ENCODE assay signal across 15 cellular contexts in genomic region chr2:196225213-196225612, GRCh38. TPM values are rescaled to one million over a fixed set of nuclear protein-coding genes. Genes with fewer than 3 reads are reported as not detected.
DNase-seq lines count a peak whose midpoint lies in the region; ATAC-seq and TF ChIP-seq lines count a peak whose summit lies in the region.
"Had no signal": no experiment of that assay in that cellular context is flagged by ENCODE, and none has a peak within 500 bp of the region (broad histone marks: within the 10 kb centered on the region; RNA-seq: fewer than 3 reads in every experiment).

No MANE protein-coding gene starts in this region.

- no peaks in the 10 kb centered on the region for H3K27me3 Mint-ChIP-seq in T-helper 17 cell

- ATAC-seq in T-helper 17 cell (no peak), GM19328 (IDR thresholded peaks at IDR 0.05; ENCODE audit: unreplicated experiment) (no peak)

- no peak overlapping the region for H3K4me3 ChIP-seq in fibroblast of pulmonary artery (replicated peaks; ENCODE audit: low read depth, low read length)
- H3K4me3 ChIP-seq: cardiac muscle cell had no signal

- H3K4me3 Mint-ChIP-seq in T-helper 17 cell: peak overlapping the region; percentile 10

- H3K27ac Mint-ChIP-seq in T-helper 17 cell: peak overlapping the region; percentile 10

- H3K4me1 Mint-ChIP-seq in T-helper 17 cell: peaks cover 60% of the 10 kb centered on the region

- peak; percentile 30 for DNase-seq in AG08396 (ENCODE audit: low spot score)
- DNase-seq in HCEC 1CT: peak; percentile 67
- no peak for DNase-seq in T-helper 17 cell
- DNase-seq in fibroblast of pulmonary artery (ENCODE audit: low read depth): peak; percentile 55
- no peak for DNase-seq in mesenteric fat pad (ENCODE audit: low spot score)
- no peak for DNase-seq in DMS53 treated with DMSO at 0.1 percent for 48 hours (lab: John Stamatoyannopoulos, UW; ENCODE audit: unreplicated experiment)
- no peak for DNase-seq in central memory CD4-positive, alpha-beta T cell
- DNase-seq: activated CD8-positive, alpha-beta memory T cell treated with anti-CD3 and anti-CD28 coated beads, Interleukin-2, amount 50 U/mL, for 48 hours; erythroblast; GDM1; midbrain; NCI-H1105 treated with DMSO at 0.1 percent for 48 hours; NCI-H446 treated with DMSO at 0.1 percent for 48 hours had no signal

- no peak for TF ChIP-seq CTCF in fibroblast of pulmonary artery (IDR thresholded peaks at IDR 0.05; ENCODE audit: low read length, missing control alignments)

- H3K36me3 Mint-ChIP-seq in T-helper 17 cell (ENCODE audit: low read depth): no peaks in the 10 kb centered on the region

- no peaks in the 10 kb centered on the region for H3K9me3 ChIP-seq in T-helper 17 cell (ENCODE audit: control insufficient read depth, low read length, poor library complexity, severe bottlenecking)

RNA-seq across cellular contexts. Expression of gene STK17B, which starts 53.8 kb away (rescaled TPM):
- 100 to 1,000 TPM; 417 to 460 TPM for total RNA-seq in T-helper 17 cell
- total RNA-seq in mesenteric fat pad: 67.7 TPM

Comparison
In these comparisons a context has a peak if more than half of its experiments do, and no peak if none do; other contexts are left out.
1. DNase-seq: peak in AG08396 (single experiment), HCEC 1CT (single experiment) and fibroblast of pulmonary artery (single experiment); none in T-helper 17 cell (0 of 3), mesenteric fat pad (single experiment), DMS53 treated with DMSO at 0.1 percent for 48 hours (single experiment) and central memory CD4-positive, alpha-beta T cell (single experiment).